2 cellular contexts compared by ENCODE assay signal in the genomic region with DNA sequence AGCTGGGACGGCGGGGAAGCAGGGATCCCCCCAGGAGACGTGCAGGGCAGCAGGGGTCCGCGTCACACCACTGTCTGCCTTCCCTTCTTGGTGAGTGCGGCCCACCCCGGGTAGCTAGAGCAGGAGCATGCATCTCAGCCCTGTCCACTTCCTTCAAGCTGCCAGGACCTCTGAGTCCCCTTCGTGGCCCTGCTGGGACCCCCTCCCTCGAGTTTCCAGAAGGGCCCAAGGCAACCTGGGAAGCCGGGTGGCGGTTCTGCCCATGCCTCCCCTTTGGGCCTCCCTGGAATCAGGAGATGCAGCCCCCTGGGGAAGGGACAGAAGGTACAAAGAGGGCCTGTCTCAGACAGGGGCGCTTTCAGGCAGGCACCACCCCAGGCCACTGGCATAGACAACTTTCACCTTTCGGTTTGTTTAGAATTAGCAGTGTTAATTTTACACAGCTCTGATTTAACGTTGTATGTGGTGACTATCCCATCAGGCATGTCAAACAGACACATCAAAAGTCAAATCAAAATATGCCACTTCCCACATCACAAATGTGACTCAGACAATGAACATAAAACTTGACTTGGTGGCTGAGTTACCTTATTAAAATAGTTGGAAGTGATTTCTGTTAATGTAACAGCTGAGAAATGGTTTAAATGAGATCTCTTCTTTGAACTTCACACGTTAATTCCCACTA.
TF ChIP-seq lines count a peak whose summit lies in the region.

No MANE protein-coding gene starts in this region.

TF ChIP-seq in SK-N-SH, 30 proteins besides CTCF, POLR2A, EP300 and RAD21 (continued from another document):
- TF ChIP-seq REST (IDR thresholded peaks at IDR 0.05; ENCODE audit: low read depth, low read length) (no peak), ELF1 (IDR thresholded peaks at IDR 0.05) (no peak), NFIC (IDR thresholded peaks at IDR 0.05; ENCODE audit: borderline replicate concordance) (no peak), SMC3 (IDR thresholded peaks at IDR 0.05; ENCODE audit: low read depth, low read length) (no peak), RFX5 (IDR thresholded peaks at IDR 0.05; ENCODE audit: low read length) (no peak), RXRA (IDR thresholded peaks at IDR 0.05; ENCODE audit: borderline replicate concordance, low read depth) (no peak), FOSL2 (IDR thresholded peaks at IDR 0.05; ENCODE audit: borderline replicate concordance, low read depth) (no peak), USF2 (IDR thresholded peaks at IDR 0.05; ENCODE audit: borderline replicate concordance, low read depth, low read length) (no peak), YY1 (IDR thresholded peaks at IDR 0.05; ENCODE audit: low read depth) (no peak), GABPA (IDR thresholded peaks at IDR 0.05; ENCODE audit: low read depth) (no peak), NRF1 (IDR thresholded peaks at IDR 0.05; ENCODE audit: low read depth, low read length) (no peak), CHD2 (IDR thresholded peaks at IDR 0.05; ENCODE audit: low read length, partially characterized antibody) (no peak), GATA2 (CRISPR knock-in tag; IDR thresholded peaks at IDR 0.05) (no peak), POLR2AphosphoS5 (IDR thresholded peaks at IDR 0.05; ENCODE audit: low read depth, low read length) (no peak)
- TF ChIP-seq, protein P1, sequence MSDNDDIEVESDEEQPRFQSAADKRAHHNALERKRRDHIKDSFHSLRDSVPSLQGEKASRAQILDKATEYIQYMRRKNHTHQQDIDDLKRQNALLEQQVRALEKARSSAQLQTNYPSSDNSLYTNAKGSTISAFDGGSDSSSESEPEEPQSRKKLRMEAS (IDR thresholded peaks at IDR 0.05; ENCODE audit: low read depth), result no peak

TF ChIP-seq in SK-N-SH treated with all-trans-retinoic acid at 6 μM for 48 hours, 23 proteins besides CTCF, POLR2A, EP300 and RAD21 (continued from another document):
- TF ChIP-seq ZNF565 (CRISPR knock-in tag; conservative IDR thresholded peaks at IDR 0.05; ENCODE audit: low read depth) (no peak), SNAI2 (CRISPR knock-in tag; IDR thresholded peaks at IDR 0.05) (no peak), TOX (CRISPR knock-in tag; IDR thresholded peaks at IDR 0.05; ENCODE audit: borderline replicate concordance) (no peak)
- TF ChIP-seq, protein P2, sequence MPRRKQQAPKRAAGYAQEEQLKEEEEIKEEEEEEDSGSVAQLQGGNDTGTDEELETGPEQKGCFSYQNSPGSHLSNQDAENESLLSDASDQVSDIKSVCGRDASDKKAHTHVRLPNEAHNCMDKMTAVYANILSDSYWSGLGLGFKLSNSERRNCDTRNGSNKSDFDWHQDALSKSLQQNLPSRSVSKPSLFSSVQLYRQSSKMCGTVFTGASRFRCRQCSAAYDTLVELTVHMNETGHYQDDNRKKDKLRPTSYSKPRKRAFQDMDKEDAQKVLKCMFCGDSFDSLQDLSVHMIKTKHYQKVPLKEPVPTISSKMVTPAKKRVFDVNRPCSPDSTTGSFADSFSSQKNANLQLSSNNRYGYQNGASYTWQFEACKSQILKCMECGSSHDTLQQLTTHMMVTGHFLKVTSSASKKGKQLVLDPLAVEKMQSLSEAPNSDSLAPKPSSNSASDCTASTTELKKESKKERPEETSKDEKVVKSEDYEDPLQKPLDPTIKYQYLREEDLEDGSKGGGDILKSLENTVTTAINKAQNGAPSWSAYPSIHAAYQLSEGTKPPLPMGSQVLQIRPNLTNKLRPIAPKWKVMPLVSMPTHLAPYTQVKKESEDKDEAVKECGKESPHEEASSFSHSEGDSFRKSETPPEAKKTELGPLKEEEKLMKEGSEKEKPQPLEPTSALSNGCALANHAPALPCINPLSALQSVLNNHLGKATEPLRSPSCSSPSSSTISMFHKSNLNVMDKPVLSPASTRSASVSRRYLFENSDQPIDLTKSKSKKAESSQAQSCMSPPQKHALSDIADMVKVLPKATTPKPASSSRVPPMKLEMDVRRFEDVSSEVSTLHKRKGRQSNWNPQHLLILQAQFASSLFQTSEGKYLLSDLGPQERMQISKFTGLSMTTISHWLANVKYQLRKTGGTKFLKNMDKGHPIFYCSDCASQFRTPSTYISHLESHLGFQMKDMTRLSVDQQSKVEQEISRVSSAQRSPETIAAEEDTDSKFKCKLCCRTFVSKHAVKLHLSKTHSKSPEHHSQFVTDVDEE (CRISPR knock-in tag; IDR thresholded peaks at IDR 0.05), result no peak
- TF ChIP-seq, protein P3, sequence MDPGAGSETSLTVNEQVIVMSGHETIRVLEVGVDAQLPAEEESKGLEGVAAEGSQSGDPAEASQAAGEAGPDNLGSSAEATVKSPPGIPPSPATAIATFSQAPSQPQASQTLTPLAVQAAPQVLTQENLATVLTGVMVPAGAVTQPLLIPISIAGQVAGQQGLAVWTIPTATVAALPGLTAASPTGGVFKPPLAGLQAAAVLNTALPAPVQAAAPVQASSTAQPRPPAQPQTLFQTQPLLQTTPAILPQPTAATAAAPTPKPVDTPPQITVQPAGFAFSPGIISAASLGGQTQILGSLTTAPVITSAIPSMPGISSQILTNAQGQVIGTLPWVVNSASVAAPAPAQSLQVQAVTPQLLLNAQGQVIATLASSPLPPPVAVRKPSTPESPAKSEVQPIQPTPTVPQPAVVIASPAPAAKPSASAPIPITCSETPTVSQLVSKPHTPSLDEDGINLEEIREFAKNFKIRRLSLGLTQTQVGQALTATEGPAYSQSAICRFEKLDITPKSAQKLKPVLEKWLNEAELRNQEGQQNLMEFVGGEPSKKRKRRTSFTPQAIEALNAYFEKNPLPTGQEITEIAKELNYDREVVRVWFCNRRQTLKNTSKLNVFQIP (CRISPR knock-in tag; IDR thresholded peaks at IDR 0.05; ENCODE audit: borderline replicate concordance, low read depth), result no peak
